ENCODE assay signal across 1 cellular context in genomic region chr1:232579461-232579860, GRCh38.
TF ChIP-seq lines count a peak whose summit lies in the region.

No MANE protein-coding gene starts in this region.

TF ChIP-seq in GM23338, 12 proteins besides CTCF, POLR2A, EP300 and RAD21 (continued from another document):
- TF ChIP-seq ZNF462 (CRISPR knock-in tag; IDR thresholded peaks at IDR 0.05): no peak
- no peak for TF ChIP-seq EZH2 (IDR thresholded peaks at IDR 0.05; ENCODE audit: low read depth, unreplicated experiment)
- no peak for TF ChIP-seq ZNF114 (CRISPR knock-in tag; IDR thresholded peaks at IDR 0.05)
- TF ChIP-seq REST (IDR thresholded peaks at IDR 0.05; ENCODE audit: unreplicated experiment): no peak
- no peak for TF ChIP-seq ZNF331 (CRISPR knock-in tag; IDR thresholded peaks at IDR 0.05; ENCODE audit: low read depth)
